Comparison of ENCODE assay signal across 23 cellular contexts in the genomic region with DNA sequence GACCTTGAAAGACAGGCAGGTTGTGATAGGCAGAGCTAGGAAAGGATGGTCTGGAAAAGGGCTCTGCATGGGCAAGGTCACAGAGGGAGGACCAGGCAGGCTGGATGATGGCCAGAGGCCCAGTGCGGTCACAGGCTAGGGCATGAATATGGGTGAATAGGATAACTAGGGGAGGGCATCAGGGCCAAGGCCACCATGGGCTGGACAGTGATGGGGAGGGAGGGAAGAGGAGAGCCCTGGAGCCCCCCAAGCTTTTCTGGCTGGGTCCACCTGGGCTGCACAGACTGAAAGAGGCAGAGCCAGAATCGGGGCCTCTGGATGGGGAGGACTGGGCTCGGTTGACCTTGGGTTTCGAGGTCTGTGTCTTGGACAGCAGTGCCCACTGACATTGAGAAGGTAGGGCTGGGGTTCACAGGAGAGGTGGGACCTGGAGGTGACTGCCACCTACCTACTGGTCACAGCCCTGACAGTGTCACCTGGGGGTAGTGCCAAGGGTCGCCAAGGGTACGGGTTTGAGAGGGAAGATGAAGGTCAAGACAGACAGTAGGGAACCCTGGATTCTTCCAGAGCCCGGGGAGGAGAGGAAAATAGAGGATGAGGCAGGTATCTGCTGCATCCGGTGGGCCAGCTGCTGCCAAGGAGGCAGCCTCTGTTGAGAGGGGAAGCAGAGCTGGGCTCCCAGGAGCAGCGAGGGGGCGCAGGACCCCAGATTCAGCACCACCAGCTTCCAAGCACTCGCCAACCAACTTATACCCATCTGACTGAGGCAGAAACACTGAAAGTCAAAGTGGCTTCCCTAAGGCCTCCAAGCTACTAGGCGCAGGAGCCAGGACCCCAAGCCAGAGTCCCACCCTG. TPM values are rescaled to one million over a fixed set of nuclear protein-coding genes. Genes with fewer than 3 reads are reported as not detected.
DNase-seq lines count a peak whose midpoint lies in the region; ATAC-seq and TF ChIP-seq lines count a peak whose summit lies in the region.
"Had no signal": no experiment of that assay in that cellular context is flagged by ENCODE, and none has a peak within 500 bp of the region (broad histone marks: within the 10 kb centered on the region; RNA-seq: fewer than 3 reads in every experiment).

No MANE protein-coding gene starts in this region.

- POLR2A ChIA-PET in activated naive CD8-positive, alpha-beta T cell treated with anti-CD3 and anti-CD28 coated beads, Interleukin-2, amount 10 ng/mL, durations not matched to agents 7 days and 5 days (lab: Charles Lee): no interaction called here
- POLR2A ChIA-PET in naive thymus-derived CD4-positive, alpha-beta T cell (lab: Charles Lee): no interaction called here

- TF ChIP-seq CTCF in left lung (IDR thresholded peaks at IDR 0.05) (no peak), spleen (IDR thresholded peaks at IDR 0.05 in 8 of 11, conservative IDR thresholded peaks at IDR 0.05 in 3 of 11) (no peak)

- H3K36me3 Mint-ChIP-seq in activated naive CD8-positive, alpha-beta T cell: no peaks in the 10 kb centered on the region
- H3K36me3 Mint-ChIP-seq in activated naive CD8-positive, alpha-beta T cell treated with anti-CD3 and anti-CD28 coated beads, Interleukin-2, amount 50 U/mL, for 24 hours (ENCODE audit: low read depth): no peaks in the 10 kb centered on the region
- peaks cover 6% of the 10 kb centered on the region for H3K36me3 Mint-ChIP-seq in activated naive CD8-positive, alpha-beta T cell treated with anti-CD3 and anti-CD28 coated beads, Interleukin-2, amount 10 ng/mL, durations not matched to agents 7 days and 5 days
- H3K36me3 Mint-ChIP-seq in naive thymus-derived CD4-positive, alpha-beta T cell: peaks cover 0 to 10% (median 0%) of the 10 kb centered on the region in 5 donors
- H3K36me3 Mint-ChIP-seq: mesothelial cell of epicardium had no signal

- CTCF ChIA-PET in naive thymus-derived CD4-positive, alpha-beta T cell (lab: Charles Lee): no interaction called here

- H3K4me1 ChIP-seq in left lung (peaks cover 2 to 21% of the 10 kb centered on the region in 2 donors), spleen (peaks cover 9 to 65% (median 37%) of the 10 kb centered on the region in 6 donors)
- H3K4me1 ChIP-seq in naive thymus-derived CD4-positive, alpha-beta T cell (ENCODE audit: control insufficient read depth in 2 of 2, insufficient read depth in 2 of 2, low read length in 2 of 2): peaks cover 23% of the 10 kb centered on the region in 2 donors
- H3K4me1 ChIP-seq: psoas muscle had no signal

- H3K27me3 Mint-ChIP-seq in activated naive CD8-positive, alpha-beta T cell: no peaks in the 10 kb centered on the region
- H3K27me3 Mint-ChIP-seq in activated naive CD8-positive, alpha-beta T cell treated with anti-CD3 and anti-CD28 coated beads, Interleukin-2, amount 50 U/mL, for 24 hours: no peaks in the 10 kb centered on the region
- no peaks in the 10 kb centered on the region for H3K27me3 Mint-ChIP-seq in activated naive CD8-positive, alpha-beta T cell treated with anti-CD3 and anti-CD28 coated beads, Interleukin-2, amount 10 ng/mL, durations not matched to agents 7 days and 5 days
- no peaks in the 10 kb centered on the region for H3K27me3 Mint-ChIP-seq in naive thymus-derived CD4-positive, alpha-beta T cell

- H3K27ac ChIP-seq in left lung (no peak overlapping the region), spleen (no peak overlapping the region)
- H3K27ac ChIP-seq in naive thymus-derived CD4-positive, alpha-beta T cell (ENCODE audit: low read depth, low read length): no peak overlapping the region
- H3K27ac ChIP-seq: breast epithelium, psoas muscle, SJSA1, tibial artery had no signal

- WGBS in spleen, 5 donors: 86 to 90% (median 90%) methylated on average over 12 of the region's 12 CpGs

- H3K4me3 ChIP-seq in left lung: no peak overlapping the region
- no peak overlapping the region for H3K4me3 ChIP-seq in spleen
- H3K4me3 ChIP-seq in naive thymus-derived CD4-positive, alpha-beta T cell (ENCODE audit: low read length): no peak overlapping the region
- H3K4me3 ChIP-seq: breast epithelium, psoas muscle, SJSA1, smooth muscle cell, tibial artery had no signal

- H3K27ac Mint-ChIP-seq in activated naive CD8-positive, alpha-beta T cell: peak overlapping the region; percentile 22
- H3K27ac Mint-ChIP-seq in activated naive CD8-positive, alpha-beta T cell treated with anti-CD3 and anti-CD28 coated beads, Interleukin-2, amount 50 U/mL, for 24 hours: no peak overlapping the region
- no peak overlapping the region for H3K27ac Mint-ChIP-seq in activated naive CD8-positive, alpha-beta T cell treated with anti-CD3 and anti-CD28 coated beads, Interleukin-2, amount 10 ng/mL, durations not matched to agents 7 days and 5 days
- H3K27ac Mint-ChIP-seq in naive thymus-derived CD4-positive, alpha-beta T cell: peak overlapping the region in 4 of 9 donors; percentile 22 to 92 (median 62)
- H3K27ac Mint-ChIP-seq: mesothelial cell of epicardium had no signal

- TF ChIP-seq POLR2A in spleen (IDR thresholded peaks at IDR 0.05): no peak

- DNase-seq in activated naive CD8-positive, alpha-beta T cell treated with anti-CD3 and anti-CD28 coated beads, Interleukin-2, amount 50 U/mL, for 24 hours: no peak
- DNase-seq in activated naive CD8-positive, alpha-beta T cell treated with anti-CD3 and anti-CD28 coated beads, Interleukin-2, amount 10 ng/mL, durations not matched to agents 7 days and 5 days: peak; percentile 19
- peak; percentile 20 to 56 for DNase-seq in left lung
- peak; percentile 69 for DNase-seq in spleen
- no peak for DNase-seq in anterior cingulate cortex (lab: John Stamatoyannopoulos, UW)
- no peak for DNase-seq in naive thymus-derived CD4-positive, alpha-beta T cell
- DNase-seq: activated CD4-positive, alpha-beta T cell treated with anti-CD3 and anti-CD28 coated beads, Interleukin-2, amount 50 U/mL, for 48 hours; DMS 273 treated with DMSO at 0.1 percent for 48 hours; NCI-H1092 treated with DMSO at 0.1 percent for 48 hours; NCI-H2029 treated with DMSO at 0.1 percent for 48 hours; NCI-H345; NCI-H82; stimulated activated CD4-positive, alpha-beta T cell treated with anti-CD3 and anti-CD28 coated beads, Interleukin-4, amount 100 ng/mL, for 1 hour; stimulated activated naive CD4-positive, alpha-beta T cell treated with Interleukin-2 at 50 U/mL for 16 hours had no signal

- no peak for ATAC-seq in activated naive CD8-positive, alpha-beta T cell treated with anti-CD3 and anti-CD28 coated beads, Interleukin-2, amount 50 U/mL, for 24 hours
- ATAC-seq in activated naive CD8-positive, alpha-beta T cell treated with anti-CD3 and anti-CD28 coated beads, Interleukin-2, amount 10 ng/mL, durations not matched to agents 7 days and 5 days (ENCODE audit: low read depth): no peak
- ATAC-seq in left lung (no peak), GM21528 (IDR thresholded peaks at IDR 0.05; ENCODE audit: low FRiP score, unreplicated experiment) (no peak)
- no peak for ATAC-seq in naive thymus-derived CD4-positive, alpha-beta T cell
- ATAC-seq: psoas muscle had no signal

- H3K4me1 Mint-ChIP-seq in activated naive CD8-positive, alpha-beta T cell (ENCODE audit: low read depth): peaks cover 43% of the 10 kb centered on the region
- H3K4me1 Mint-ChIP-seq in activated naive CD8-positive, alpha-beta T cell treated with anti-CD3 and anti-CD28 coated beads, Interleukin-2, amount 50 U/mL, for 24 hours: peaks cover 27% of the 10 kb centered on the region
- H3K4me1 Mint-ChIP-seq in activated naive CD8-positive, alpha-beta T cell treated with anti-CD3 and anti-CD28 coated beads, Interleukin-2, amount 10 ng/mL, durations not matched to agents 7 days and 5 days: peaks cover 33% of the 10 kb centered on the region
- H3K4me1 Mint-ChIP-seq in naive thymus-derived CD4-positive, alpha-beta T cell: peaks cover 25 to 51% (median 43%) of the 10 kb centered on the region in 7 donors

- H3K9me3 Mint-ChIP-seq in activated naive CD8-positive, alpha-beta T cell (ENCODE audit: low read depth): no peaks in the 10 kb centered on the region
- H3K9me3 Mint-ChIP-seq in activated naive CD8-positive, alpha-beta T cell treated with anti-CD3 and anti-CD28 coated beads, Interleukin-2, amount 50 U/mL, for 24 hours: no peaks in the 10 kb centered on the region
- no peaks in the 10 kb centered on the region for H3K9me3 Mint-ChIP-seq in activated naive CD8-positive, alpha-beta T cell treated with anti-CD3 and anti-CD28 coated beads, Interleukin-2, amount 10 ng/mL, durations not matched to agents 7 days and 5 days
- peaks cover 0 to 1% (median 0%) of the 10 kb centered on the region in 11 donors for H3K9me3 Mint-ChIP-seq in naive thymus-derived CD4-positive, alpha-beta T cell
- H3K9me3 Mint-ChIP-seq: CD14-positive monocyte, mesothelial cell of epicardium had no signal

- H3K36me3 ChIP-seq in left lung (peaks cover 0 to 17% of the 10 kb centered on the region in 2 donors), spleen (peaks cover 0 to 60% (median 8%) of the 10 kb centered on the region in 6 donors)
- peaks cover 0 to 14% (median 0%) of the 10 kb centered on the region in 3 experiments for H3K36me3 ChIP-seq in naive thymus-derived CD4-positive, alpha-beta T cell (ENCODE audit: control insufficient read depth in 2 of 3, insufficient read depth in 3 of 3, low read length in 3 of 3)
- H3K36me3 ChIP-seq: breast epithelium, SJSA1, tibial artery had no signal

- H3K4me3 Mint-ChIP-seq in activated naive CD8-positive, alpha-beta T cell: no peak overlapping the region
- no peak overlapping the region for H3K4me3 Mint-ChIP-seq in activated naive CD8-positive, alpha-beta T cell treated with anti-CD3 and anti-CD28 coated beads, Interleukin-2, amount 50 U/mL, for 24 hours
- peak overlapping the region; percentile 22 for H3K4me3 Mint-ChIP-seq in activated naive CD8-positive, alpha-beta T cell treated with anti-CD3 and anti-CD28 coated beads, Interleukin-2, amount 10 ng/mL, durations not matched to agents 7 days and 5 days
- peak overlapping the region in 1 of 10 donors; percentile 87 for H3K4me3 Mint-ChIP-seq in naive thymus-derived CD4-positive, alpha-beta T cell
- H3K4me3 Mint-ChIP-seq: CD14-positive monocyte, mesothelial cell of epicardium had no signal

- intact Hi-C loops in left lung (cut with DNase I): no loop called here
- intact Hi-C loops in spleen (cut with DNase I; ENCODE audit: low total_unique reads): no loop called here
- intact Hi-C loops in naive thymus-derived CD4-positive, alpha-beta T cell (cut with micrococcal nuclease): no loop called here

- H3K27me3 ChIP-seq in left lung (peaks cover 0 to 8% of the 10 kb centered on the region in 2 donors), spleen (replicated peaks in 1 of 7) (no peaks in the 10 kb centered on the region)
- H3K27me3 ChIP-seq in naive thymus-derived CD4-positive, alpha-beta T cell (ENCODE audit: control insufficient read depth in 2 of 2, insufficient read depth in 2 of 2, low read length in 2 of 2): no peaks in the 10 kb centered on the region
- H3K27me3 ChIP-seq: breast epithelium, SJSA1 had no signal

- H3K9me3 ChIP-seq in left lung: no peaks in the 10 kb centered on the region
- no peaks in the 10 kb centered on the region for H3K9me3 ChIP-seq in spleen
- no peaks in the 10 kb centered on the region for H3K9me3 ChIP-seq in naive thymus-derived CD4-positive, alpha-beta T cell (ENCODE audit: control insufficient read depth in 2 of 3, low read length in 3 of 3)
- H3K9me3 ChIP-seq: breast epithelium, psoas muscle, SJSA1, tibial artery had no signal

RNA-seq across cellular contexts. Expression of a gene that starts 6.1 kb away (rescaled TPM):
- 10 to 100 TPM; 16.4 to 17.5 TPM for total RNA-seq in activated naive CD8-positive, alpha-beta T cell treated with anti-CD3 and anti-CD28 coated beads, Interleukin-2, amount 10 ng/mL, durations not matched to agents 7 days and 5 days
- total RNA-seq in left lung (10 to 100 TPM; 13.4 to 16.4 TPM), spleen (10 to 100 TPM in 5 of 7 donors, 1 to 10 TPM in 2; 8.4 to 17.5 (median 10.9) TPM)
- 1 to 10 TPM; 1.2 to 3.4 (median 2.6) TPM for polyA plus RNA-seq in spleen
- 10 to 100 TPM in 3 of 5 experiments, 1 to 10 TPM in 2; 9.0 to 20.6 (median 11.1) TPM for total RNA-seq in naive thymus-derived CD4-positive, alpha-beta T cell
- 1 to 10 TPM in 1 of 2 donors, under 1 TPM in 1; 0.40 to 2.7 TPM for polyA plus RNA-seq in naive thymus-derived CD4-positive, alpha-beta T cell

RNA-seq across cellular contexts. Expression of a gene that starts 47.4 kb away (rescaled TPM):
- 100 to 1,000 TPM; 290 to 307 TPM for total RNA-seq in activated naive CD8-positive, alpha-beta T cell treated with anti-CD3 and anti-CD28 coated beads, Interleukin-2, amount 10 ng/mL, durations not matched to agents 7 days and 5 days
- total RNA-seq in left lung (10 to 100 TPM; 35.6 to 82.5 TPM), spleen (100 to 1,000 TPM in 4 of 7 donors, 10 to 100 TPM in 3; 80.3 to 135 (median 109) TPM)
- polyA plus RNA-seq in spleen: 10 to 100 TPM; 23.2 to 51.5 (median 23.9) TPM
- 100 to 1,000 TPM; 176 to 310 (median 188) TPM for total RNA-seq in naive thymus-derived CD4-positive, alpha-beta T cell
- polyA plus RNA-seq in naive thymus-derived CD4-positive, alpha-beta T cell: 10 to 100 TPM; 16.8 to 33.6 TPM

Comparison
In these comparisons a context has a peak if more than half of its experiments do, and no peak if none do; other contexts are left out.
1. DNase-seq: peak in activated naive CD8-positive, alpha-beta T cell treated with anti-CD3 and anti-CD28 coated beads, Interleukin-2, amount 10 ng/mL, durations not matched to agents 7 days and 5 days (single experiment), left lung (2 of 2) and spleen (single experiment); none in activated naive CD8-positive, alpha-beta T cell treated with anti-CD3 and anti-CD28 coated beads, Interleukin-2, amount 50 U/mL, for 24 hours (single experiment), anterior cingulate cortex (0 of 58) and naive thymus-derived CD4-positive, alpha-beta T cell (0 of 9).